Comparison of ENCODE assay signal across 26 cellular contexts in the genomic region with DNA sequence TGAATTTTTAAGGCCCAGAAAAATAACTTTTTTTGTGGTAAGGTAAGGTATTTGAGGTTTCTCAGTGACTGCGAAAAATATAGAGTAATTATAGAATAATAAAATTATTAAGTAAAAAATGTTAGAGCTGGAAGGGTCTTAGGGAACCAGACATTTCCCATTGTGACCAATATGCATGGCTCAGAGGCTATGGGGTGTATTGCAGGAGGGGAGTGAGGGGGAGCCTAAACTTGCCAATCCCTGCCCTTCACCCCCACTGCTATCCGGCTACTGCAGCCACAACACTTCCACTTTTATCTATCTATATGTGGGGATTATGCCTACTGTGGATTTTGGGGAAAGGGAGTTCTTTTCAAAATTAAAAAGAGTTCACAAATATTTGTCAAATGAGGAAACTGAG.
"Had no signal": no experiment of that assay in that cellular context is flagged by ENCODE, and none has a peak within 500 bp of the region (broad histone marks: within the 10 kb centered on the region; RNA-seq: fewer than 3 reads in every experiment).

No MANE protein-coding gene starts in this region.

- DNase-seq: activated CD4-positive, alpha-beta memory T cell treated with anti-CD3 and anti-CD28 coated beads, Interleukin-2, amount 10 ng/mL, durations not matched to agents 7 days and 5 days; activated CD4-positive, alpha-beta T cell treated with anti-CD3 and anti-CD28 coated beads for 36 hours; activated CD4-positive, alpha-beta T cell treated with anti-CD3 and anti-CD28 coated beads, Interleukin-2, amount 50 U/mL, for 1 hour; activated gamma-delta T cell; activated naive CD4-positive, alpha-beta T cell treated with anti-CD3 and anti-CD28 coated beads for 36 hours; activated naive CD8-positive, alpha-beta T cell treated with anti-CD3 and anti-CD28 coated beads, Interleukin-2, amount 10 ng/mL, durations not matched to agents 7 days and 5 days; activated T-cell treated with anti-CD3 and anti-CD28 coated beads for 4 hours; activated T-cell treated with anti-CD3 and anti-CD28 coated beads, Interleukin-2, amount 50 U/mL, for 48 hours; adrenal gland; anterior cingulate cortex; caudate nucleus; colonic mucosa; dermis blood vessel endothelial cell; NCI-H1092; NCI-H1417; NCI-H1930; NCI-H345; NCI-H510A; NCI-H526 treated with DMSO at 0.1 percent for 48 hours; PC-3; SIG-M5; T-cell; T-helper 2 cell; T1000 had no signal

- H3K27ac ChIP-seq: adrenal gland, breast epithelium, colonic mucosa had no signal

- H3K9me3 ChIP-seq: adrenal gland, breast epithelium, colonic mucosa had no signal

- H3K36me3 Mint-ChIP-seq: activated naive CD8-positive, alpha-beta T cell treated with anti-CD3 and anti-CD28 coated beads, Interleukin-2, amount 10 ng/mL, durations not matched to agents 7 days and 5 days; T-cell had no signal

- H3K4me1 ChIP-seq: breast epithelium, colonic mucosa had no signal

- H3K4me3 Mint-ChIP-seq: activated CD4-positive, alpha-beta memory T cell treated with anti-CD3 and anti-CD28 coated beads, Interleukin-2, amount 10 ng/mL, durations not matched to agents 7 days and 5 days; activated CD4-positive, alpha-beta T cell treated with anti-CD3 and anti-CD28 coated beads for 36 hours; activated naive CD4-positive, alpha-beta T cell treated with anti-CD3 and anti-CD28 coated beads for 36 hours; activated naive CD8-positive, alpha-beta T cell treated with anti-CD3 and anti-CD28 coated beads, Interleukin-2, amount 10 ng/mL, durations not matched to agents 7 days and 5 days; activated T-helper 17 cell treated with anti-CD3 and anti-CD28 coated beads, Interleukin-2, amount 50 U/mL, for 72 hours; T-cell had no signal

- H3K27me3 ChIP-seq: adrenal gland, breast epithelium, colonic mucosa had no signal

- H3K36me3 ChIP-seq: adrenal gland, breast epithelium, colonic mucosa had no signal

- H3K27ac Mint-ChIP-seq: activated CD4-positive, alpha-beta memory T cell treated with anti-CD3 and anti-CD28 coated beads, Interleukin-2, amount 10 ng/mL, durations not matched to agents 7 days and 5 days; activated CD4-positive, alpha-beta T cell treated with anti-CD3 and anti-CD28 coated beads for 36 hours; activated naive CD4-positive, alpha-beta T cell treated with anti-CD3 and anti-CD28 coated beads for 36 hours; activated naive CD8-positive, alpha-beta T cell treated with anti-CD3 and anti-CD28 coated beads, Interleukin-2, amount 10 ng/mL, durations not matched to agents 7 days and 5 days; activated T-helper 17 cell treated with anti-CD3 and anti-CD28 coated beads, Interleukin-2, amount 50 U/mL, for 72 hours; T-cell had no signal

- H3K9me3 Mint-ChIP-seq: activated CD4-positive, alpha-beta memory T cell treated with anti-CD3 and anti-CD28 coated beads, Interleukin-2, amount 10 ng/mL, durations not matched to agents 7 days and 5 days; activated naive CD4-positive, alpha-beta T cell treated with anti-CD3 and anti-CD28 coated beads for 36 hours; T-cell had no signal

- ATAC-seq: activated CD4-positive, alpha-beta T cell treated with anti-CD3 and anti-CD28 coated beads for 36 hours; activated T-helper 17 cell treated with anti-CD3 and anti-CD28 coated beads, Interleukin-2, amount 50 U/mL, for 72 hours; PC-3; T-cell had no signal

- H3K4me3 ChIP-seq: adrenal gland, breast epithelium, colonic mucosa had no signal

- H3K27me3 Mint-ChIP-seq: activated CD4-positive, alpha-beta T cell treated with anti-CD3 and anti-CD28 coated beads for 36 hours had no signal
